22 cellular contexts compared by ENCODE assay signal in genomic region chr9:130720762-130721161, GRCh38. TPM values are rescaled to one million over a fixed set of nuclear protein-coding genes. Genes with fewer than 3 reads are reported as not detected.
"Had no signal": no experiment of that assay in that cellular context is flagged by ENCODE, and none has a peak within 500 bp of the region (broad histone marks: within the 10 kb centered on the region; RNA-seq: fewer than 3 reads in every experiment).

No MANE protein-coding gene starts in this region.

- ATAC-seq: T-cell had no signal

- H3K9me3 Mint-ChIP-seq: T-cell had no signal

- H3K27ac Mint-ChIP-seq: T-cell had no signal

- DNase-seq: IMR-90, Kasumi-1, NCI-H1092, NCI-H1105 treated with DMSO at 0.1 percent for 48 hours, NCI-H1417 treated with DMSO at 0.1 percent for 48 hours, NCI-H146, NCI-H1694 treated with DMSO at 0.1 percent for 48 hours, NCI-H1930, NCI-H2081, NCI-H2107, NCI-H2227 treated with DMSO at 0.1 percent for 48 hours, NCI-H526 treated with DMSO at 0.1 percent for 48 hours, NCI-H774, RPMI8226, SHP77, SK-N-SH, SW 1271, T-cell had no signal

- H3K27me3 Mint-ChIP-seq: T-cell had no signal

- H3K9me3 ChIP-seq: SK-N-SH had no signal

- H3K4me3 Mint-ChIP-seq: T-cell had no signal

- H3K27ac ChIP-seq: KMS-11 had no signal

RNA-seq across cellular contexts. Expression of gene PRDM12, which starts 56.4 kb away (rescaled TPM):
- total RNA-seq: HT-29, IMR-90, M059J, SK-MEL-5 had no signal
